Comparison of ENCODE assay signal across 8 cellular contexts in genomic region chr9:134660407-134660806, GRCh38. TPM values are rescaled to one million over a fixed set of nuclear protein-coding genes. Genes with fewer than 3 reads are reported as not detected.
A peak's percentile ranks its signal among the peaks of the same experiment; 100 is the strongest.
DNase-seq lines count a peak whose midpoint lies in the region; ATAC-seq and TF ChIP-seq lines count a peak whose summit lies in the region.

No MANE protein-coding gene starts in this region.

- no peak overlapping the region for H3K4me3 ChIP-seq in Peyer's patch
- H3K4me3 ChIP-seq in aorta (ENCODE audit: low read length in 2 of 2) = no peak overlapping the region

- no peaks in the 10 kb centered on the region for H3K27me3 Mint-ChIP-seq in stimulated activated naive CD8-positive, alpha-beta T cell treated with anti-CD3 and anti-CD28 coated beads, Interleukin-15, amount 100 ng/mL, for 72 hours

- WGBS in aorta, 2 donors = 98 to 100% methylated on average over 1 of the region's 1 CpG

- intact Hi-C loops in aorta (cut with DNase I) (no loop called here), posterior cingulate gyrus (cut with DNase I) (no loop called here)

- H3K27ac ChIP-seq in Peyer's patch (peak overlapping the region in 1 of 4 donors; percentile 55), foreskin keratinocyte (no peak overlapping the region), aorta (ENCODE audit: low read depth in 1 of 2, low read length in 2 of 2) (peak overlapping the region; percentile 3 to 90)

- H3K4me3 Mint-ChIP-seq in stimulated activated naive CD8-positive, alpha-beta T cell treated with anti-CD3 and anti-CD28 coated beads, Interleukin-15, amount 100 ng/mL, for 72 hours = no peak overlapping the region

- H3K36me3 ChIP-seq in Peyer's patch = no peaks in the 10 kb centered on the region
- no peaks in the 10 kb centered on the region for H3K36me3 ChIP-seq in aorta (ENCODE audit: control insufficient read depth in 1 of 2, insufficient read depth in 2 of 2, low read length in 1 of 2)

- no peak for TF ChIP-seq POLR2A in Peyer's patch (IDR thresholded peaks at IDR 0.05)

- TF ChIP-seq CTCF in Peyer's patch (IDR thresholded peaks at IDR 0.05) (peak in 4 of 6 experiments; percentile 12 to 21 (median 16)), foreskin keratinocyte (conservative IDR thresholded peaks at IDR 0.05) (peak; percentile 53)

- no peak overlapping the region for H3K27ac Mint-ChIP-seq in stimulated activated naive CD8-positive, alpha-beta T cell treated with anti-CD3 and anti-CD28 coated beads, Interleukin-15, amount 100 ng/mL, for 72 hours

- H3K4me1 ChIP-seq in Peyer's patch (peaks cover 0 to 34% (median 0%) of the 10 kb centered on the region in 4 donors), foreskin keratinocyte (no peaks in the 10 kb centered on the region), aorta (ENCODE audit: control insufficient read depth in 1 of 2, insufficient read depth in 2 of 2, low read length in 2 of 2) (no peaks in the 10 kb centered on the region)

- H3K27me3 ChIP-seq in Peyer's patch (no peaks in the 10 kb centered on the region), foreskin keratinocyte (no peaks in the 10 kb centered on the region), aorta (ENCODE audit: control insufficient read depth in 1 of 2, insufficient read depth in 2 of 2, low read length in 1 of 2) (no peaks in the 10 kb centered on the region)

- no peak for ATAC-seq in stimulated activated naive CD8-positive, alpha-beta T cell treated with anti-CD3 and anti-CD28 coated beads, Interleukin-15, Interleukin-2, amounts not matched to agents 100 U/mL and 50 U/mL, for 24 hours
- ATAC-seq in stimulated activated naive CD8-positive, alpha-beta T cell treated with anti-CD3 and anti-CD28 coated beads, Interleukin-15, amount 100 ng/mL, for 72 hours = no peak
- no peak for ATAC-seq in foreskin keratinocyte
- no peak for ATAC-seq in aorta (ENCODE audit: low FRiP score)
- no peak for ATAC-seq in GM21367 (IDR thresholded peaks at IDR 0.05; ENCODE audit: unreplicated experiment)

- peak; percentile 27 for DNase-seq in stimulated activated naive CD8-positive, alpha-beta T cell treated with anti-CD3 and anti-CD28 coated beads, Interleukin-15, Interleukin-2, amounts not matched to agents 100 U/mL and 50 U/mL, for 24 hours
- no peak for DNase-seq in stimulated activated naive CD8-positive, alpha-beta T cell treated with anti-CD3 and anti-CD28 coated beads, Interleukin-15, amount 100 ng/mL, for 72 hours
- DNase-seq in Peyer's patch (no peak), foreskin keratinocyte (no peak), aorta (no peak), posterior cingulate gyrus (no peak), anterior cingulate cortex (lab: John Stamatoyannopoulos, UW) (no peak)

- H3K9me3 ChIP-seq in Peyer's patch = peaks cover 0 to 6% (median 0%) of the 10 kb centered on the region in 4 donors
- H3K9me3 ChIP-seq in aorta (ENCODE audit: control insufficient read depth, low read length) = no peaks in the 10 kb centered on the region

- H3K4me1 Mint-ChIP-seq in stimulated activated naive CD8-positive, alpha-beta T cell treated with anti-CD3 and anti-CD28 coated beads, Interleukin-15, amount 100 ng/mL, for 72 hours = no peaks in the 10 kb centered on the region

- H3K9me3 Mint-ChIP-seq in stimulated activated naive CD8-positive, alpha-beta T cell treated with anti-CD3 and anti-CD28 coated beads, Interleukin-15, amount 100 ng/mL, for 72 hours = peaks cover 12 to 20% of the 10 kb centered on the region in 2 donors

RNA-seq across cellular contexts. Expression of gene COL5A1, which starts 18.8 kb away (rescaled TPM):
- 10 to 100 TPM in 2 of 4 donors, 1 to 10 TPM in 2; 4.9 to 97.4 (median 11.9) TPM for total RNA-seq in Peyer's patch
- total RNA-seq in foreskin keratinocyte = 4.8 and 14.7 TPM in 2 replicates
- polyA plus RNA-seq in foreskin keratinocyte = 2.9 and 6.2 TPM in 2 replicates
- 100 to 1,000 TPM; 108 to 159 TPM for total RNA-seq in aorta
- 10 to 100 TPM; 18.7 to 57.7 TPM for polyA plus RNA-seq in aorta
